In the genomic region with DNA sequence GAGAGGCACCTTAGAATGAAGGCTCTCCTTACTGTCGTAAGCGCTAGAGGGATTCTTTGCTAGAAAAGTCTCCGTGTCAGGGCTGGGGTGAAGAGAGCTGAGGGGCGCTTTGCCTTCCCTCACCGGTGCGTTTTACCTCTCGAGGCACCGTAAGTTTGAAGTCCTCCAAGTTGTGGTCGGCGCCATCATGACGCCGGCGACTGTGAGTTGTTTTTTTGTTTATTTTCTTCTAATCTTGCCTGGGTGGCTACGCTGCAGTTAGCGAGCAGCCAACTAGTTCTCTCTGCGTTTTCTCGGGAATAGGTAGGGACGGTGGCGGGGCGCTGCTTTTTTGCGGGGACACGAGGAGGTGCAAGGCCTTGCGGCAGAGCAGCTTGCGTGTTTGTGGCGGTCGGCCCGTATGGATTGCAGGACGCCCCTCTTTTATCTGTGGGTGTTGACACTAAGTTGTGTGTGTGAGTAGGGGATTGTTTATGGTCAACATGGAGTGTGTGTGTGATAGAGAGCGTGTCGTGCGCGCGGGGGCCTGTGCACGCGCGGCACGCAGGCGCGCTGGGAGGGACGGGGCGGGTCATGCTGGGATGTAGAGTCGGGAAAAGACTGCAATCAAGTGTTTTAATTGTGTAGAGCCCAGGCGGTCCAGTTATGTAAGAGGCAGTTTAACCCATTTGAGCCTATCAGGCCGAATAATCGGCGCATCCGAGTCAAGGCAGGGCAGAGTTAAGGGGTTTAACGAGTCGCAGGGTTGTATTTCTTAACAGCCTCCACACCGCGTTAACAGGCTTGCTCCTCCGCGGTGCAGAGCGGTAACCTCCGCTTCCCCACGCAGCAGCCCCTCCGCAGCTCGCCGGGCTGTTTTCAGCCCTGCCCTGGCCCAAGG, we compare ENCODE assay signal across 8 cellular contexts. TPM values are rescaled to one million over a fixed set of nuclear protein-coding genes. Genes with fewer than 3 reads are reported as not detected.
A peak's percentile ranks its signal among the peaks of the same experiment; 100 is the strongest.
DNase-seq lines count a peak whose midpoint lies in the region; ATAC-seq and TF ChIP-seq lines count a peak whose summit lies in the region.

No MANE protein-coding gene starts in this region.

- peak overlapping the region; percentile 77 for H3K27ac ChIP-seq in neural progenitor cell

- no peaks in the 10 kb centered on the region for H3K36me3 Mint-ChIP-seq in activated naive CD8-positive, alpha-beta T cell treated with anti-CD3 and anti-CD28 coated beads, Interleukin-2, amount 10 ng/mL, durations not matched to agents 7 days and 5 days
- no peaks in the 10 kb centered on the region for H3K36me3 Mint-ChIP-seq in glutamatergic neuron (ENCODE audit: unreplicated experiment)
- H3K36me3 Mint-ChIP-seq in neural progenitor cell, result no peaks in the 10 kb centered on the region

- TF ChIP-seq CTCF in glutamatergic neuron (IDR thresholded peaks at IDR 0.05; ENCODE audit: partially characterized antibody, unreplicated experiment) (no peak), neural progenitor cell (IDR thresholded peaks at IDR 0.05) (no peak)

- peak overlapping the region; percentile 69 for H3K4me3 ChIP-seq in neural progenitor cell

- H3K27me3 Mint-ChIP-seq in activated naive CD8-positive, alpha-beta T cell treated with anti-CD3 and anti-CD28 coated beads, Interleukin-2, amount 10 ng/mL, durations not matched to agents 7 days and 5 days, result peaks cover 27% of the 10 kb centered on the region
- peaks cover 4% of the 10 kb centered on the region for H3K27me3 Mint-ChIP-seq in glutamatergic neuron (ENCODE audit: unreplicated experiment)
- peaks cover 9% of the 10 kb centered on the region for H3K27me3 Mint-ChIP-seq in neural progenitor cell (ENCODE audit: insufficient read depth, low read depth)

- H3K9ac ChIP-seq in neural progenitor cell, result no peak overlapping the region

- no peaks in the 10 kb centered on the region for H3K79me2 ChIP-seq in neural progenitor cell (ENCODE audit: low read depth)

- peaks cover 13% of the 10 kb centered on the region for H3K4me1 Mint-ChIP-seq in activated naive CD8-positive, alpha-beta T cell treated with anti-CD3 and anti-CD28 coated beads, Interleukin-2, amount 10 ng/mL, durations not matched to agents 7 days and 5 days
- no peaks in the 10 kb centered on the region for H3K4me1 Mint-ChIP-seq in glutamatergic neuron (ENCODE audit: low read depth, unreplicated experiment)
- peaks cover 17% of the 10 kb centered on the region for H3K4me1 Mint-ChIP-seq in neural progenitor cell

- peaks cover 11% of the 10 kb centered on the region for H3K4me1 ChIP-seq in neural progenitor cell

- H3K9me3 ChIP-seq in neural progenitor cell (ENCODE audit: low read depth), result no peaks in the 10 kb centered on the region

- peak; percentile 22 for ATAC-seq in HG03432 (IDR thresholded peaks at IDR 0.05; ENCODE audit: unreplicated experiment)
- peak; percentile 29 for ATAC-seq in activated naive CD8-positive, alpha-beta T cell treated with anti-CD3 and anti-CD28 coated beads, Interleukin-2, amount 10 ng/mL, durations not matched to agents 7 days and 5 days (ENCODE audit: low read depth)
- no peak for ATAC-seq in HG03457 (IDR thresholded peaks at IDR 0.05; ENCODE audit: unreplicated experiment)

- no peaks in the 10 kb centered on the region for H3K9me3 Mint-ChIP-seq in activated naive CD8-positive, alpha-beta T cell treated with anti-CD3 and anti-CD28 coated beads, Interleukin-2, amount 10 ng/mL, durations not matched to agents 7 days and 5 days
- H3K9me3 Mint-ChIP-seq in glutamatergic neuron (ENCODE audit: unreplicated experiment) (peaks cover 7% of the 10 kb centered on the region), neural progenitor cell (no peaks in the 10 kb centered on the region)

- no peak overlapping the region for H3K4me3 Mint-ChIP-seq in activated naive CD8-positive, alpha-beta T cell treated with anti-CD3 and anti-CD28 coated beads, Interleukin-2, amount 10 ng/mL, durations not matched to agents 7 days and 5 days
- no peak overlapping the region for H3K4me3 Mint-ChIP-seq in glutamatergic neuron (ENCODE audit: unreplicated experiment)
- H3K4me3 Mint-ChIP-seq in neural progenitor cell, result no peak overlapping the region

- H3K27me3 ChIP-seq in neural progenitor cell, result peaks cover 68% of the 10 kb centered on the region

- POLR2A ChIA-PET in activated naive CD8-positive, alpha-beta T cell treated with anti-CD3 and anti-CD28 coated beads, Interleukin-2, amount 10 ng/mL, durations not matched to agents 7 days and 5 days (lab: Charles Lee), result no interaction called here

- H3K4me2 ChIP-seq in neural progenitor cell, result peak overlapping the region; percentile 82

- H3F3A ChIP-seq in neural progenitor cell (ENCODE audit: low read depth), result peaks cover 25% of the 10 kb centered on the region

- no peaks in the 10 kb centered on the region for H4K20me1 ChIP-seq in neural progenitor cell (ENCODE audit: low read depth)

- no peaks in the 10 kb centered on the region for H3K36me3 ChIP-seq in neural progenitor cell

- peak; percentile 61 for DNase-seq in activated effector memory CD4-positive, alpha-beta T cell treated with anti-CD3 and anti-CD28 coated beads, Interleukin-2, amount 50 U/mL, for 16 hours
- DNase-seq in activated effector memory CD4-positive, alpha-beta T cell treated with Interleukin-2 at 50 U/mL for 16 hours, result no peak
- DNase-seq in NCI-H526 treated with DMSO at 0.1 percent for 48 hours (lab: John Stamatoyannopoulos, UW), result peak; percentile 77
- DNase-seq in activated naive CD8-positive, alpha-beta T cell treated with anti-CD3 and anti-CD28 coated beads, Interleukin-2, amount 10 ng/mL, durations not matched to agents 7 days and 5 days, result peak; percentile 37
- DNase-seq in glutamatergic neuron, result peak; percentile 67
- DNase-seq in neural progenitor cell (ENCODE audit: low spot score), result peak; percentile 77

- H2AFZ ChIP-seq in neural progenitor cell (replicated peaks), result peak overlapping the region; percentile 98

- no peak overlapping the region for H3K27ac Mint-ChIP-seq in activated naive CD8-positive, alpha-beta T cell treated with anti-CD3 and anti-CD28 coated beads, Interleukin-2, amount 10 ng/mL, durations not matched to agents 7 days and 5 days
- H3K27ac Mint-ChIP-seq in glutamatergic neuron (ENCODE audit: unreplicated experiment) (no peak overlapping the region), neural progenitor cell (no peak overlapping the region)

RNA-seq across cellular contexts. Expression of a gene that starts 1.1 kb away (rescaled TPM):
- not detected for total RNA-seq in activated naive CD8-positive, alpha-beta T cell treated with anti-CD3 and anti-CD28 coated beads, Interleukin-2, amount 10 ng/mL, durations not matched to agents 7 days and 5 days
- total RNA-seq in glutamatergic neuron (ENCODE audit: unreplicated experiment) (0.51 TPM), neural progenitor cell (ENCODE audit: low replicate concordance) (0.50 and 0.62 TPM in 2 replicates)
